In the genomic region with DNA sequence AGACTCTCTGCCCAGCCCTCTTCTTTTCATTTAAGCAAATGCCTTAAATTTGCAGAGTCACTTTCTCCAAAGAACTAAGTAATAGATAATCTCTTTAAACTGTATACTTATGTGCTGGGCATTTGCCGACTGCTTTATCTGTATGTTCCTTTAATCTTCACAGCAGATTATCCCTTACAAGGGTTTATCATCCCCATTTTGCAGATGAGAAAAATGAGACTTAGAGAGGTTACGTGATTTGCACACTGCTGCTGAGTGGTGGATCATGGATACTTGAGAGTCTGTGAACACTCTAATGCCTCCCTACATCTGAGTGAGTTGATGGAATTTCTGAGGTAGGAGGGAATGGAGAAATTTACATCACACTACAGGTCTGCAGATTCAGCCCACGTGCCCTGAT, we compare ENCODE assay signal across 1 cellular context.
TF ChIP-seq lines count a peak whose summit lies in the region.

No MANE protein-coding gene starts in this region.

TF ChIP-seq in K562, 482 proteins besides CTCF, POLR2A, EP300 and RAD21:
- TF ChIP-seq BCOR (IDR thresholded peaks at IDR 0.05) (peak; percentile 80), KDM1A (IDR thresholded peaks at IDR 0.05) (0 out of 4 replicates have a peak, but pooled peaks of 1 of the 2 experiments have one; percentile 41), ADNP (tag; IDR thresholded peaks at IDR 0.05) (0 out of 2 replicates have a peak, but pooled peaks have one; percentile 46), LARP7 (IDR thresholded peaks at IDR 0.05) (no peak), RCOR1 (IDR thresholded peaks at IDR 0.05; ENCODE audit: borderline replicate concordance in 1 of 2, low read depth in 2 of 2, low read length in 2 of 2) (peak in 1 of 2 experiments; percentile 20; a peak in 1 of 4 replicates), RBM25 (IDR thresholded peaks at IDR 0.05; ENCODE audit: low read depth, low read length, severe bottlenecking) (peak; percentile 70), HMBOX1 (IDR thresholded peaks at IDR 0.05) (peak; percentile 16; the same call in 1 of the 2 replicates), KLF1 (tag; IDR thresholded peaks at IDR 0.05) (no peak)
- TF ChIP-seq, protein P1, sequence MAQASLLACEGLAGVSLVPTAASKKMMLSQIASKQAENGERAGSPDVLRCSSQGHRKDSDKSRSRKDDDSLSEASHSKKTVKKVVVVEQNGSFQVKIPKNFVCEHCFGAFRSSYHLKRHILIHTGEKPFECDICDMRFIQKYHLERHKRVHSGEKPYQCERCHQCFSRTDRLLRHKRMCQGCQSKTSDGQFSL (CRISPR knock-in tag; IDR thresholded peaks at IDR 0.05) = no peak
- TF ChIP-seq, protein P1 (tag; IDR thresholded peaks at IDR 0.05) = no peak
